14 cellular contexts compared by ENCODE assay signal in genomic region chr19:35462983-35463382, GRCh38. TPM values are rescaled to one million over a fixed set of nuclear protein-coding genes. Genes with fewer than 3 reads are reported as not detected.
DNase-seq lines count a peak whose midpoint lies in the region; ATAC-seq lines count a peak whose summit lies in the region.
"Not testable (repeated sequence)": the region's sequence is repeated elsewhere in the genome, so short reads cannot be mapped to it uniquely, and the experiment has no call there.
"Had no signal": no experiment of that assay in that cellular context is flagged by ENCODE, and none has a peak within 500 bp of the region (broad histone marks: within the 10 kb centered on the region; RNA-seq: fewer than 3 reads in every experiment).

No MANE protein-coding gene starts in this region.

- H3K27ac ChIP-seq in CD4-positive, CD25-positive, alpha-beta regulatory T cell (ENCODE audit: insufficient read depth, low read length, poor library complexity, severe bottlenecking): not testable (repeated sequence)

- H3K27me3 ChIP-seq in CD4-positive, CD25-positive, alpha-beta regulatory T cell (ENCODE audit: control insufficient read depth, insufficient read depth, low read length): not testable (repeated sequence)

- not testable (repeated sequence) for H3K36me3 ChIP-seq in CD4-positive, CD25-positive, alpha-beta regulatory T cell (ENCODE audit: control insufficient read depth, insufficient read depth, low read length)

- not testable (repeated sequence) for H3K9me3 ChIP-seq in CD4-positive, CD25-positive, alpha-beta regulatory T cell (ENCODE audit: control insufficient read depth in 2 of 2, low read length in 2 of 2)

- peaks cover 13 to 39% (median 22%) of the 10 kb centered on the region in 4 donors for H3K4me1 Mint-ChIP-seq in CD4-positive, CD25-positive, alpha-beta regulatory T cell
- H3K4me1 Mint-ChIP-seq in T-helper 2 cell treated with Interferon-gamma antibody and Interleukin-4, amounts not matched to agents 5 μg/mL and 100 μg/mL, for 36 hours (ENCODE audit: low read depth): peaks cover 50% of the 10 kb centered on the region
- peaks cover 40% of the 10 kb centered on the region for H3K4me1 Mint-ChIP-seq in activated T-cell treated with anti-CD3 and anti-CD28 coated beads, Interleukin-2, amount 50 U/mL, for 4 hours (ENCODE audit: low read depth)
- H3K4me1 Mint-ChIP-seq in activated naive CD8-positive, alpha-beta T cell treated with anti-CD3 and anti-CD28 coated beads, Interleukin-2, amount 10 ng/mL, durations not matched to agents 7 days and 5 days: peaks cover 27% of the 10 kb centered on the region
- H3K4me1 Mint-ChIP-seq in memory B cell: peaks cover 41% of the 10 kb centered on the region
- H3K4me1 Mint-ChIP-seq in stimulated activated effector memory CD8-positive, alpha-beta T cell treated with anti-CD3 and anti-CD28 coated beads, Interleukin-12 subunit alpha, Interleukin-12 subunit beta, amount 100 ng/mL, for 72 hours: peaks cover 53% of the 10 kb centered on the region

- not testable (repeated sequence) for H3K36me3 Mint-ChIP-seq in CD4-positive, CD25-positive, alpha-beta regulatory T cell; T-helper 2 cell treated with Interferon-gamma antibody and Interleukin-4, amounts not matched to agents 5 μg/mL and 100 μg/mL, for 36 hours (ENCODE audit: low read depth); activated T-cell treated with anti-CD3 and anti-CD28 coated beads, Interleukin-2, amount 50 U/mL, for 4 hours (ENCODE audit: insufficient read depth); activated naive CD8-positive, alpha-beta T cell treated with anti-CD3 and anti-CD28 coated beads, Interleukin-2, amount 10 ng/mL, durations not matched to agents 7 days and 5 days; memory B cell; stimulated activated effector memory CD8-positive, alpha-beta T cell treated with anti-CD3 and anti-CD28 coated beads, Interleukin-12 subunit alpha, Interleukin-12 subunit beta, amount 100 ng/mL, for 72 hours

- peak overlapping the region; percentile 72 for H3K4me3 ChIP-seq in CD4-positive, CD25-positive, alpha-beta regulatory T cell (ENCODE audit: low read depth, low read length)

- not testable (repeated sequence) for H3K9me3 Mint-ChIP-seq in CD4-positive, CD25-positive, alpha-beta regulatory T cell; T-helper 2 cell treated with Interferon-gamma antibody and Interleukin-4, amounts not matched to agents 5 μg/mL and 100 μg/mL, for 36 hours; activated T-cell treated with anti-CD3 and anti-CD28 coated beads, Interleukin-2, amount 50 U/mL, for 4 hours; activated naive CD8-positive, alpha-beta T cell treated with anti-CD3 and anti-CD28 coated beads, Interleukin-2, amount 10 ng/mL, durations not matched to agents 7 days and 5 days; memory B cell; stimulated activated effector memory CD8-positive, alpha-beta T cell treated with anti-CD3 and anti-CD28 coated beads, Interleukin-12 subunit alpha, Interleukin-12 subunit beta, amount 100 ng/mL, for 72 hours

- H3K4me3 Mint-ChIP-seq in CD4-positive, CD25-positive, alpha-beta regulatory T cell: peak overlapping the region; percentile 54 to 88 (median 64)
- peak overlapping the region; percentile 87 for H3K4me3 Mint-ChIP-seq in T-helper 2 cell treated with Interferon-gamma antibody and Interleukin-4, amounts not matched to agents 5 μg/mL and 100 μg/mL, for 36 hours
- H3K4me3 Mint-ChIP-seq in activated T-cell treated with anti-CD3 and anti-CD28 coated beads, Interleukin-2, amount 50 U/mL, for 4 hours: peak overlapping the region; percentile 47
- peak overlapping the region; percentile 78 for H3K4me3 Mint-ChIP-seq in activated naive CD8-positive, alpha-beta T cell treated with anti-CD3 and anti-CD28 coated beads, Interleukin-2, amount 10 ng/mL, durations not matched to agents 7 days and 5 days
- not testable (repeated sequence) for H3K4me3 Mint-ChIP-seq in memory B cell
- peak overlapping the region; percentile 53 for H3K4me3 Mint-ChIP-seq in stimulated activated effector memory CD8-positive, alpha-beta T cell treated with anti-CD3 and anti-CD28 coated beads, Interleukin-12 subunit alpha, Interleukin-12 subunit beta, amount 100 ng/mL, for 72 hours

- peak overlapping the region; percentile 11 to 96 (median 71) for H3K27ac Mint-ChIP-seq in CD4-positive, CD25-positive, alpha-beta regulatory T cell
- H3K27ac Mint-ChIP-seq in T-helper 2 cell treated with Interferon-gamma antibody and Interleukin-4, amounts not matched to agents 5 μg/mL and 100 μg/mL, for 36 hours: peak overlapping the region; percentile 96
- H3K27ac Mint-ChIP-seq in activated naive CD8-positive, alpha-beta T cell treated with anti-CD3 and anti-CD28 coated beads, Interleukin-2, amount 10 ng/mL, durations not matched to agents 7 days and 5 days: peak overlapping the region; percentile 95
- H3K27ac Mint-ChIP-seq in memory B cell: peak overlapping the region; percentile 46
- H3K27ac Mint-ChIP-seq in stimulated activated effector memory CD8-positive, alpha-beta T cell treated with anti-CD3 and anti-CD28 coated beads, Interleukin-12 subunit alpha, Interleukin-12 subunit beta, amount 100 ng/mL, for 72 hours: peak overlapping the region; percentile 64

- H3K27me3 Mint-ChIP-seq in CD4-positive, CD25-positive, alpha-beta regulatory T cell; T-helper 2 cell treated with Interferon-gamma antibody and Interleukin-4, amounts not matched to agents 5 μg/mL and 100 μg/mL, for 36 hours (ENCODE audit: low read depth); activated T-cell treated with anti-CD3 and anti-CD28 coated beads, Interleukin-2, amount 50 U/mL, for 4 hours (ENCODE audit: low read depth); activated naive CD8-positive, alpha-beta T cell treated with anti-CD3 and anti-CD28 coated beads, Interleukin-2, amount 10 ng/mL, durations not matched to agents 7 days and 5 days; memory B cell: not testable (repeated sequence)

- peaks cover 18% of the 10 kb centered on the region for H3K4me1 ChIP-seq in CD4-positive, CD25-positive, alpha-beta regulatory T cell (ENCODE audit: control insufficient read depth, insufficient read depth, low read length, poor library complexity, severe bottlenecking)

- ATAC-seq in CD4-positive, CD25-positive, alpha-beta regulatory T cell (ENCODE audit: low read depth in 2 of 2): peak in 1 of 2 donors; percentile 17
- ATAC-seq in GM18867 (IDR thresholded peaks at IDR 0.05; ENCODE audit: unreplicated experiment) (peak; percentile 4), memory B cell (ENCODE audit: low read depth) (peak; percentile 11)
- peak in 1 of 2 donors; percentile 25 for ATAC-seq in activated T-cell treated with anti-CD3 and anti-CD28 coated beads, Interleukin-2, amount 50 U/mL, for 4 hours
- peak; percentile 27 for ATAC-seq in activated naive CD8-positive, alpha-beta T cell treated with anti-CD3 and anti-CD28 coated beads, Interleukin-2, amount 10 ng/mL, durations not matched to agents 7 days and 5 days (ENCODE audit: low read depth)
- peak; percentile 29 for ATAC-seq in stimulated activated effector memory CD8-positive, alpha-beta T cell treated with anti-CD3 and anti-CD28 coated beads, Interleukin-12 subunit alpha, Interleukin-12 subunit beta, amount 100 ng/mL, for 72 hours

- DNase-seq in CD4-positive, CD25-positive, alpha-beta regulatory T cell; T-helper 2 cell treated with Interferon-gamma antibody and Interleukin-4, amounts not matched to agents 5 μg/mL and 100 μg/mL, for 36 hours (ENCODE audit: low spot score); activated T-cell treated with anti-CD3 and anti-CD28 coated beads, Interleukin-2, amount 50 U/mL, for 4 hours; activated naive CD8-positive, alpha-beta T cell treated with anti-CD3 and anti-CD28 coated beads, Interleukin-2, amount 10 ng/mL, durations not matched to agents 7 days and 5 days; memory B cell (ENCODE audit: low spot score in 2 of 2); stimulated activated effector memory CD8-positive, alpha-beta T cell treated with anti-CD3 and anti-CD28 coated beads, Interleukin-12 subunit alpha, Interleukin-12 subunit beta, amount 100 ng/mL, for 72 hours (ENCODE audit: low spot score in 2 of 2): not testable (repeated sequence)
- DNase-seq in MV-4-11 (lab: John Stamatoyannopoulos, UW): peak; percentile 56

- POLR2A ChIA-PET in activated naive CD8-positive, alpha-beta T cell treated with anti-CD3 and anti-CD28 coated beads, Interleukin-2, amount 10 ng/mL, durations not matched to agents 7 days and 5 days (lab: Charles Lee): interaction anchor here (0.6 to 2.8 kb wide), 8 partner anchors 9 to 194 kb away, joined by 3 to 16 read pairs (median 4); partner anchors contain the start of gene FFAR1

RNA-seq across cellular contexts. Expression of gene FFAR2, which starts 14.9 kb away (rescaled TPM):
- total RNA-seq in CD4-positive, CD25-positive, alpha-beta regulatory T cell: not detected
- polyA plus RNA-seq in CD4-positive, CD25-positive, alpha-beta regulatory T cell: not detected
- not detected for total RNA-seq in activated T-cell treated with anti-CD3 and anti-CD28 coated beads, Interleukin-2, amount 50 U/mL, for 4 hours
- not detected for total RNA-seq in activated naive CD8-positive, alpha-beta T cell treated with anti-CD3 and anti-CD28 coated beads, Interleukin-2, amount 10 ng/mL, durations not matched to agents 7 days and 5 days
- total RNA-seq: endodermal cell, HepG2 had no signal

RNA-seq across cellular contexts. Expression of gene KRTDAP, which starts 27.3 kb away (rescaled TPM):
- not detected for total RNA-seq in CD4-positive, CD25-positive, alpha-beta regulatory T cell
- polyA plus RNA-seq in CD4-positive, CD25-positive, alpha-beta regulatory T cell: not detected
- total RNA-seq in activated T-cell treated with anti-CD3 and anti-CD28 coated beads, Interleukin-2, amount 50 U/mL, for 4 hours: not detected
- total RNA-seq in activated naive CD8-positive, alpha-beta T cell treated with anti-CD3 and anti-CD28 coated beads, Interleukin-2, amount 10 ng/mL, durations not matched to agents 7 days and 5 days: not detected
- total RNA-seq: cardiac septum, left colon, tibial nerve had no signal
- polyA plus RNA-seq: A549 had no signal

RNA-seq across cellular contexts. Expression of gene DMKN, which starts 50.5 kb away (rescaled TPM):
- total RNA-seq in CD4-positive, CD25-positive, alpha-beta regulatory T cell: not detected
- 1 to 10 TPM in 2 of 4 donors, under 1 TPM in 1, not detected in 1; 0.74 to 1.6 (median 1.0) TPM for polyA plus RNA-seq in CD4-positive, CD25-positive, alpha-beta regulatory T cell
- 1 to 10 TPM in 1 of 3 donors, under 1 TPM in 2; 0.49 to 1.3 (median 0.95) TPM for total RNA-seq in activated T-cell treated with anti-CD3 and anti-CD28 coated beads, Interleukin-2, amount 50 U/mL, for 4 hours
- total RNA-seq in activated naive CD8-positive, alpha-beta T cell treated with anti-CD3 and anti-CD28 coated beads, Interleukin-2, amount 10 ng/mL, durations not matched to agents 7 days and 5 days: 1 to 10 TPM; 2.5 to 3.5 TPM

Comparison
In these comparisons a context has a peak if more than half of its experiments do, and no peak if none do; other contexts are left out.
1. H3K27ac Mint-ChIP-seq: peak in every context shown above with its lines; median percentile 96 in T-helper 2 cell treated with Interferon-gamma antibody and Interleukin-4, amounts not matched to agents 5 μg/mL and 100 μg/mL, for 36 hours; 95 in activated naive CD8-positive, alpha-beta T cell treated with anti-CD3 and anti-CD28 coated beads, Interleukin-2, amount 10 ng/mL, durations not matched to agents 7 days and 5 days; 71 in CD4-positive, CD25-positive, alpha-beta regulatory T cell; 64 in stimulated activated effector memory CD8-positive, alpha-beta T cell treated with anti-CD3 and anti-CD28 coated beads, Interleukin-12 subunit alpha, Interleukin-12 subunit beta, amount 100 ng/mL, for 72 hours; 46 in memory B cell.